ENCODE assay signal across 1 cellular context in the genomic region with DNA sequence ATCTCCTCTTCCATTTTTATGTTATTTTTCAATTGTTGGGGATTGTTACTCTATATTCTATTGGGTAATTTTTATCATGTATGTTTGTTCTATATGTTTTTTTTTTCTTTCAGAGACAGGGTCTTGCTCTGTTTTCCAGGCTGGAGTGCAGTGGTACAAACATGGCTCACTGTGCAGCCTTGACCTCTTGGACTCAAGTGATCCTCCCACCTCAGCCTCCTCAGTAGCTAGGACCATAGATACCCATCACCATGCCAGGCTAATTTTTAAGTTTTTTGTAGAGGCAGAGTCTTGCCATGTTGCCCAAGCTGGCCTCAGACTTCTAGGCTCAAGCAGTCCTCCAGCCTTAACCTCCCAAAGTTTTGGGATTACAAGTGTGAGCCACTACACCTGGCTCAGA.
A peak's percentile ranks its signal among the peaks of the same experiment; 100 is the strongest.
TF ChIP-seq lines count a peak whose summit lies in the region.

No MANE protein-coding gene starts in this region.

TF ChIP-seq in HepG2, 621 proteins besides CTCF, POLR2A, EP300 and RAD21:
- TF ChIP-seq, protein P1, sequence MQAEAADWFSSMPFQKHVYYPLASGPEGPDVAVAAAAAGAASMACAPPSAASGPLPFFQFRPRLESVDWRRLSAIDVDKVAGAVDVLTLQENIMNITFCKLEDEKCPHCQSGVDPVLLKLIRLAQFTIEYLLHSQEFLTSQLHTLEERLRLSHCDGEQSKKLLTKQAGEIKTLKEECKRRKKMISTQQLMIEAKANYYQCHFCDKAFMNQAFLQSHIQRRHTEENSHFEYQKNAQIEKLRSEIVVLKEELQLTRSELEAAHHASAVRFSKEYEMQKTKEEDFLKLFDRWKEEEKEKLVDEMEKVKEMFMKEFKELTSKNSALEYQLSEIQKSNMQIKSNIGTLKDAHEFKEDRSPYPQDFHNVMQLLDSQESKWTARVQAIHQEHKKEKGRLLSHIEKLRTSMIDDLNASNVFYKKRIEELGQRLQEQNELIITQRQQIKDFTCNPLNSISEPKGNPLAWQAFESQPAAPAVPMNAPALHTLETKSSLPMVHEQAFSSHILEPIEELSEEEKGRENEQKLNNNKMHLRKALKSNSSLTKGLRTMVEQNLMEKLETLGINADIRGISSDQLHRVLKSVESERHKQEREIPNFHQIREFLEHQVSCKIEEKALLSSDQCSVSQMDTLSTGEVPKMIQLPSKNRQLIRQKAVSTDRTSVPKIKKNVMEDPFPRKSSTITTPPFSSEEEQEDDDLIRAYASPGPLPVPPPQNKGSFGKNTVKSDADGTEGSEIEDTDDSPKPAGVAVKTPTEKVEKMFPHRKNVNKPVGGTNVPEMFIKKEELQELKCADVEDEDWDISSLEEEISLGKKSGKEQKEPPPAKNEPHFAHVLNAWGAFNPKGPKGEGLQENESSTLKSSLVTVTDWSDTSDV (CRISPR knock-in tag; IDR thresholded peaks at IDR 0.05): no peak
- TF ChIP-seq ZNF766 (CRISPR knock-in tag; IDR thresholded peaks at IDR 0.05; ENCODE audit: borderline replicate concordance) (no peak), ETV5 (CRISPR knock-in tag; IDR thresholded peaks at IDR 0.05; ENCODE audit: borderline replicate concordance) (no peak), ZNF552 (CRISPR knock-in tag; IDR thresholded peaks at IDR 0.05; ENCODE audit: borderline replicate concordance) (no peak), NR3C1 (CRISPR knock-in tag; IDR thresholded peaks at IDR 0.05) (no peak), ASH2L (IDR thresholded peaks at IDR 0.05; ENCODE audit: insufficient read length, low read depth, low read length) (no peak), RNF2 (conservative IDR thresholded peaks at IDR 0.05; ENCODE audit: low read depth) (no peak), SP4 (CRISPR knock-in tag; IDR thresholded peaks at IDR 0.05) (no peak), PLRG1 (conservative IDR thresholded peaks at IDR 0.05) (no peak), ZNF263 (CRISPR knock-in tag; IDR thresholded peaks at IDR 0.05) (no peak), POGZ (CRISPR knock-in tag; IDR thresholded peaks at IDR 0.05) (peak; percentile 49; the same call in 1 of the 2 replicates), HNF4A (CRISPR knock-in tag; IDR thresholded peaks at IDR 0.05) (peak; percentile 64), KDM3A (CRISPR knock-in tag; IDR thresholded peaks at IDR 0.05; ENCODE audit: low read depth) (no peak), ZNF776 (CRISPR knock-in tag; IDR thresholded peaks at IDR 0.05) (no peak)
- TF ChIP-seq, protein P2, sequence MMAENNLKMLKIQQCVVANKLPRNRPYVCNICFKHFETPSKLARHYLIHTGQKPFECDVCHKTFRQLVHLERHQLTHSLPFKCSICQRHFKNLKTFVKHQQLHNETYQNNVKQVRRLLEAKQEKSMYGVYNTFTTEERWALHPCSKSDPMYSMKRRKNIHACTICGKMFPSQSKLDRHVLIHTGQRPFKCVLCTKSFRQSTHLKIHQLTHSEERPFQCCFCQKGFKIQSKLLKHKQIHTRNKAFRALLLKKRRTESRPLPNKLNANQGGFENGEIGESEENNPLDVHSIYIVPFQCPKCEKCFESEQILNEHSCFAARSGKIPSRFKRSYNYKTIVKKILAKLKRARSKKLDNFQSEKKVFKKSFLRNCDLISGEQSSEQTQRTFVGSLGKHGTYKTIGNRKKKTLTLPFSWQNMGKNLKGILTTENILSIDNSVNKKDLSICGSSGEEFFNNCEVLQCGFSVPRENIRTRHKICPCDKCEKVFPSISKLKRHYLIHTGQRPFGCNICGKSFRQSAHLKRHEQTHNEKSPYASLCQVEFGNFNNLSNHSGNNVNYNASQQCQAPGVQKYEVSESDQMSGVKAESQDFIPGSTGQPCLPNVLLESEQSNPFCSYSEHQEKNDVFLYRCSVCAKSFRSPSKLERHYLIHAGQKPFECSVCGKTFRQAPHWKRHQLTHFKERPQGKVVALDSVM (CRISPR knock-in tag; IDR thresholded peaks at IDR 0.05): peak; percentile 96
- TF ChIP-seq, protein P3, sequence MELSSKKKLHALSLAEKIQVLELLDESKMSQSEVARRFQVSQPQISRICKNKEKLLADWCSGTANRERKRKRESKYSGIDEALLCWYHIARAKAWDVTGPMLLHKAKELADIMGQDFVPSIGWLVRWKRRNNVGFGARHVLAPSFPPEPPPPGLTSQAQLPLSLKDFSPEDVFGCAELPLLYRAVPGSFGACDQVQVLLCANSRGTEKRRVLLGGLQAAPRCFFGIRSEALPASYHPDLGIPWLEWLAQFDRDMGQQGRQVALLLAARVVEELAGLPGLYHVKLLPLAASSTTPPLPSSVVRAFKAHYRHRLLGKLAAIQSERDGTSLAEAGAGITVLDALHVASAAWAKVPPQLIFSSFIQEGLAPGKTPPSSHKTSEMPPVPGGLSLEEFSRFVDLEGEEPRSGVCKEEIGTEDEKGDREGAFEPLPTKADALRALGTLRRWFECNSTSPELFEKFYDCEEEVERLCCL (CRISPR knock-in tag; IDR thresholded peaks at IDR 0.05; ENCODE audit: borderline replicate concordance): no peak
- TF ChIP-seq, protein P4, sequence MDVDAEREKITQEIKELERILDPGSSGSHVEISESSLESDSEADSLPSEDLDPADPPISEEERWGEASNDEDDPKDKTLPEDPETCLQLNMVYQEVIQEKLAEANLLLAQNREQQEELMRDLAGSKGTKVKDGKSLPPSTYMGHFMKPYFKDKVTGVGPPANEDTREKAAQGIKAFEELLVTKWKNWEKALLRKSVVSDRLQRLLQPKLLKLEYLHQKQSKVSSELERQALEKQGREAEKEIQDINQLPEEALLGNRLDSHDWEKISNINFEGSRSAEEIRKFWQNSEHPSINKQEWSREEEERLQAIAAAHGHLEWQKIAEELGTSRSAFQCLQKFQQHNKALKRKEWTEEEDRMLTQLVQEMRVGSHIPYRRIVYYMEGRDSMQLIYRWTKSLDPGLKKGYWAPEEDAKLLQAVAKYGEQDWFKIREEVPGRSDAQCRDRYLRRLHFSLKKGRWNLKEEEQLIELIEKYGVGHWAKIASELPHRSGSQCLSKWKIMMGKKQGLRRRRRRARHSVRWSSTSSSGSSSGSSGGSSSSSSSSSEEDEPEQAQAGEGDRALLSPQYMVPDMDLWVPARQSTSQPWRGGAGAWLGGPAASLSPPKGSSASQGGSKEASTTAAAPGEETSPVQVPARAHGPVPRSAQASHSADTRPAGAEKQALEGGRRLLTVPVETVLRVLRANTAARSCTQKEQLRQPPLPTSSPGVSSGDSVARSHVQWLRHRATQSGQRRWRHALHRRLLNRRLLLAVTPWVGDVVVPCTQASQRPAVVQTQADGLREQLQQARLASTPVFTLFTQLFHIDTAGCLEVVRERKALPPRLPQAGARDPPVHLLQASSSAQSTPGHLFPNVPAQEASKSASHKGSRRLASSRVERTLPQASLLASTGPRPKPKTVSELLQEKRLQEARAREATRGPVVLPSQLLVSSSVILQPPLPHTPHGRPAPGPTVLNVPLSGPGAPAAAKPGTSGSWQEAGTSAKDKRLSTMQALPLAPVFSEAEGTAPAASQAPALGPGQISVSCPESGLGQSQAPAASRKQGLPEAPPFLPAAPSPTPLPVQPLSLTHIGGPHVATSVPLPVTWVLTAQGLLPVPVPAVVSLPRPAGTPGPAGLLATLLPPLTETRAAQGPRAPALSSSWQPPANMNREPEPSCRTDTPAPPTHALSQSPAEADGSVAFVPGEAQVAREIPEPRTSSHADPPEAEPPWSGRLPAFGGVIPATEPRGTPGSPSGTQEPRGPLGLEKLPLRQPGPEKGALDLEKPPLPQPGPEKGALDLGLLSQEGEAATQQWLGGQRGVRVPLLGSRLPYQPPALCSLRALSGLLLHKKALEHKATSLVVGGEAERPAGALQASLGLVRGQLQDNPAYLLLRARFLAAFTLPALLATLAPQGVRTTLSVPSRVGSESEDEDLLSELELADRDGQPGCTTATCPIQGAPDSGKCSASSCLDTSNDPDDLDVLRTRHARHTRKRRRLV (CRISPR knock-in tag; IDR thresholded peaks at IDR 0.05): no peak
- TF ChIP-seq, protein P5, sequence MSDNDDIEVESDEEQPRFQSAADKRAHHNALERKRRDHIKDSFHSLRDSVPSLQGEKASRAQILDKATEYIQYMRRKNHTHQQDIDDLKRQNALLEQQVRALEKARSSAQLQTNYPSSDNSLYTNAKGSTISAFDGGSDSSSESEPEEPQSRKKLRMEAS (IDR thresholded peaks at IDR 0.05): no peak
TF ChIP-seq in HepG2: peak in this region for 3.
